In the genomic region with DNA sequence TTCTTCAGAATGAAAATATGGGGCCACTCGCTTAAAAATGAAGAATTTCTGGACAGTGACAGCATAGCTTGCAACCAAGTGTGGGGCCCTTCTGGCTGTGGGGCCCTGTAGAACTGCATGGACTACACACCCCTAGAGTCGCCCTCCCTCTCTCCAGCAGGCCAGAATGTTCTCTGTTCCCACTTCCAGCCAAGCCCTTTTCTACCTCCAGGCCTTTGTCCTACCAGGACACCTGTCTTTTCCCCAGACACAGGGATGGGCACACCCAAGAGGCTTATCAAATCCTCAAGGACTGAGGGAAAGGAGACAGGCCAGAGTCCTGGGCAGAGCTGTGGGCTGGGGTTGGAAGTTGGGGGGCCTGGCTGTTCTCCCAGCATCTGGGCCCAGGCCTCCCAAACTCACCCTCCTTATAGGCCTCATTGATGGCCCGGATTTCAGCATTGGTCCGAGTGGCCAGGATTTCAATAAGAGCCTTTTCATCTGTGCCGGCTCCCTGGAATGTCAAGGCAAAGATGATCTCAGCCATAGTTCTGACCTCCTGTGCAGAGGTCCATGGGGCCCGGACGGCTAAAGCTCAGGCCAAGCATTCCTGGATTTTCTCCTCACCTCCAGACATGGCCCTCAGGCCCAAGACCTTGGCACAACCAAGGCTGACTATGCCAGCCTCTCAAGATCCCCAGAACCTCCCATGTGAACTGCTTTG, we compare ENCODE assay signal across 19 cellular contexts. TPM values are rescaled to one million over a fixed set of nuclear protein-coding genes. Genes with fewer than 3 reads are reported as not detected.
DNase-seq lines count a peak whose midpoint lies in the region; ATAC-seq and TF ChIP-seq lines count a peak whose summit lies in the region.
"Had no signal": no experiment of that assay in that cellular context is flagged by ENCODE, and none has a peak within 500 bp of the region (broad histone marks: within the 10 kb centered on the region; RNA-seq: fewer than 3 reads in every experiment).

No MANE protein-coding gene starts in this region.

- H3K36me3 ChIP-seq in CD4-positive, CD25-positive, alpha-beta regulatory T cell (ENCODE audit: control insufficient read depth, insufficient read depth, low read length) = peaks cover 93% of the 10 kb centered on the region
- peaks cover 86% of the 10 kb centered on the region for H3K36me3 ChIP-seq in CD4-positive, alpha-beta memory T cell (ENCODE audit: insufficient read depth, low read length)
- H3K36me3 ChIP-seq in naive thymus-derived CD4-positive, alpha-beta T cell (ENCODE audit: control insufficient read depth in 2 of 3, insufficient read depth in 3 of 3, low read length in 3 of 3) = peaks cover 49 to 81% (median 66%) of the 10 kb centered on the region in 3 experiments

- no peak for TF ChIP-seq POLR2A in erythroblast (IDR thresholded peaks at IDR 0.05; ENCODE audit: low read length)

- no peak for DNase-seq in CD4-positive, CD25-positive, alpha-beta regulatory T cell
- DNase-seq in CD4-positive, alpha-beta memory T cell = no peak
- no peak for DNase-seq in activated naive CD8-positive, alpha-beta T cell treated with anti-CD3 and anti-CD28 coated beads, Interleukin-2, amount 10 ng/mL, durations not matched to agents 7 days and 5 days
- no peak for DNase-seq in naive thymus-derived CD4-positive, alpha-beta T cell
- DNase-seq in GF-D8 (lab: John Stamatoyannopoulos, UW) (no peak), erythroblast (lab: John Stamatoyannopoulos, UW) (no peak)
- DNase-seq in activated CD4-positive, alpha-beta memory T cell treated with anti-CD3 and anti-CD28 coated beads, Interleukin-2, amount 10 ng/mL, durations not matched to agents 7 days and 5 days = no peak
- DNase-seq: activated gamma-delta T cell; COR-L47; effector CD4-positive, alpha-beta T cell; foreskin melanocyte; OCI-M1; psoas muscle; Right ventricle myocardium superior had no signal

- POLR2A ChIA-PET in CD4-positive, alpha-beta memory T cell (lab: Charles Lee; ENCODE audit: partially characterized antibody) = interaction anchor here (0.6 to 4.1 kb wide), 2 partner anchors 28 to 39 kb away, joined by 3 to 28 read pairs; partner anchors contain the start of gene TNIP1
- POLR2A ChIA-PET in activated naive CD8-positive, alpha-beta T cell treated with anti-CD3 and anti-CD28 coated beads, Interleukin-2, amount 10 ng/mL, durations not matched to agents 7 days and 5 days (lab: Charles Lee) = no interaction called here
- POLR2A ChIA-PET in naive thymus-derived CD4-positive, alpha-beta T cell (lab: Charles Lee) = no interaction called here
- POLR2A ChIA-PET in activated CD4-positive, alpha-beta memory T cell treated with anti-CD3 and anti-CD28 coated beads, Interleukin-2, amount 10 ng/mL, durations not matched to agents 7 days and 5 days (lab: Charles Lee) = no interaction called here

- H3K36me3 Mint-ChIP-seq in CD4-positive, CD25-positive, alpha-beta regulatory T cell = peaks cover 42% of the 10 kb centered on the region
- H3K36me3 Mint-ChIP-seq in CD4-positive, alpha-beta memory T cell = peaks cover 54 to 85% of the 10 kb centered on the region in 2 donors
- H3K36me3 Mint-ChIP-seq in activated naive CD8-positive, alpha-beta T cell treated with anti-CD3 and anti-CD28 coated beads, Interleukin-2, amount 10 ng/mL, durations not matched to agents 7 days and 5 days = peaks cover 32% of the 10 kb centered on the region
- peaks cover 16 to 49% (median 31%) of the 10 kb centered on the region in 5 donors for H3K36me3 Mint-ChIP-seq in naive thymus-derived CD4-positive, alpha-beta T cell
- peaks cover 79% of the 10 kb centered on the region for H3K36me3 Mint-ChIP-seq in activated CD4-positive, alpha-beta memory T cell treated with anti-CD3 and anti-CD28 coated beads, Interleukin-2, amount 10 ng/mL, durations not matched to agents 7 days and 5 days (ENCODE audit: low read depth)

- no peaks in the 10 kb centered on the region for H3K9me3 ChIP-seq in CD4-positive, CD25-positive, alpha-beta regulatory T cell (ENCODE audit: control insufficient read depth in 2 of 2, low read length in 2 of 2)
- no peaks in the 10 kb centered on the region for H3K9me3 ChIP-seq in CD4-positive, alpha-beta memory T cell (ENCODE audit: control insufficient read depth in 1 of 2, low read length in 2 of 2)
- no peaks in the 10 kb centered on the region for H3K9me3 ChIP-seq in naive thymus-derived CD4-positive, alpha-beta T cell (ENCODE audit: control insufficient read depth in 2 of 3, low read length in 3 of 3)
- H3K9me3 ChIP-seq: psoas muscle, tibial nerve had no signal

- CTCF ChIA-PET in CD4-positive, alpha-beta memory T cell (lab: Charles Lee; ENCODE audit: partially characterized antibody) = interaction anchor here (4.3 to 50.2 kb wide), 6 partner anchors 6 to 120 kb away, joined by 37 to 2066 read pairs (median 69); partner anchors contain the start of gene ANXA6
- CTCF ChIA-PET in naive thymus-derived CD4-positive, alpha-beta T cell (lab: Charles Lee) = interaction anchor here (7.8 to 13.8 kb wide), 2 partner anchors 45 to 48 kb away, joined by 100 to 403 read pairs; no protein-coding TSS in a partner anchor
- CTCF ChIA-PET in activated CD4-positive, alpha-beta memory T cell treated with anti-CD3 and anti-CD28 coated beads, Interleukin-2, amount 10 ng/mL, durations not matched to agents 7 days and 5 days (lab: Charles Lee) = interaction anchor here (6.6 to 8.1 kb wide), 2 partner anchors 47 to 69 kb away, joined by 107 to 173 read pairs; no protein-coding TSS in a partner anchor

- H3K27ac Mint-ChIP-seq in CD4-positive, CD25-positive, alpha-beta regulatory T cell = peak overlapping the region; percentile 56 to 81 (median 80)
- H3K27ac Mint-ChIP-seq in CD4-positive, alpha-beta memory T cell = peak overlapping the region; percentile 27 to 77 (median 60)
- peak overlapping the region; percentile 39 for H3K27ac Mint-ChIP-seq in activated naive CD8-positive, alpha-beta T cell treated with anti-CD3 and anti-CD28 coated beads, Interleukin-2, amount 10 ng/mL, durations not matched to agents 7 days and 5 days
- H3K27ac Mint-ChIP-seq in naive thymus-derived CD4-positive, alpha-beta T cell = peak overlapping the region in 7 of 9 donors; percentile 1 to 84 (median 75)
- no peak overlapping the region for H3K27ac Mint-ChIP-seq in activated CD4-positive, alpha-beta memory T cell treated with anti-CD3 and anti-CD28 coated beads, Interleukin-2, amount 10 ng/mL, durations not matched to agents 7 days and 5 days
- H3K27ac Mint-ChIP-seq: GM23338 had no signal

- no peaks in the 10 kb centered on the region for H3K27me3 ChIP-seq in CD4-positive, CD25-positive, alpha-beta regulatory T cell (ENCODE audit: control insufficient read depth, insufficient read depth, low read length)
- H3K27me3 ChIP-seq in CD4-positive, alpha-beta memory T cell (ENCODE audit: insufficient read depth, low read length) = no peaks in the 10 kb centered on the region
- no peaks in the 10 kb centered on the region for H3K27me3 ChIP-seq in naive thymus-derived CD4-positive, alpha-beta T cell (ENCODE audit: control insufficient read depth in 2 of 2, insufficient read depth in 2 of 2, low read length in 2 of 2)
- H3K27me3 ChIP-seq: hepatocyte, tibial nerve had no signal

- no peak overlapping the region for H3K27ac ChIP-seq in CD4-positive, CD25-positive, alpha-beta regulatory T cell (ENCODE audit: insufficient read depth, low read length, poor library complexity, severe bottlenecking)
- no peak overlapping the region for H3K27ac ChIP-seq in CD4-positive, alpha-beta memory T cell (ENCODE audit: low read depth, low read length)
- H3K27ac ChIP-seq in naive thymus-derived CD4-positive, alpha-beta T cell (ENCODE audit: low read depth, low read length) = no peak overlapping the region
- H3K27ac ChIP-seq: hepatocyte, psoas muscle had no signal

- intact Hi-C loops in CD4-positive, alpha-beta memory T cell (cut with micrococcal nuclease) = loop anchor here (5.0 kb wide), 1 partner anchor 272 kb away; the partner anchor contains the start of gene IRGM
- intact Hi-C loops in naive thymus-derived CD4-positive, alpha-beta T cell (cut with micrococcal nuclease) = loop anchor here in 1 of 2 donors (5.0 kb wide), 1 partner anchor 317 kb away; no protein-coding TSS in a partner anchor

- peaks cover 5 to 10% (median 9%) of the 10 kb centered on the region in 4 donors for H3K4me1 Mint-ChIP-seq in CD4-positive, CD25-positive, alpha-beta regulatory T cell
- H3K4me1 Mint-ChIP-seq in CD4-positive, alpha-beta memory T cell = peaks cover 0 to 13% (median 9%) of the 10 kb centered on the region in 4 donors
- H3K4me1 Mint-ChIP-seq in activated naive CD8-positive, alpha-beta T cell treated with anti-CD3 and anti-CD28 coated beads, Interleukin-2, amount 10 ng/mL, durations not matched to agents 7 days and 5 days = peaks cover 12% of the 10 kb centered on the region
- peaks cover 7 to 23% (median 13%) of the 10 kb centered on the region in 7 donors for H3K4me1 Mint-ChIP-seq in naive thymus-derived CD4-positive, alpha-beta T cell
- H3K4me1 Mint-ChIP-seq in activated CD4-positive, alpha-beta memory T cell treated with anti-CD3 and anti-CD28 coated beads, Interleukin-2, amount 10 ng/mL, durations not matched to agents 7 days and 5 days = peaks cover under 1% of the 10 kb centered on the region

- ATAC-seq in CD4-positive, CD25-positive, alpha-beta regulatory T cell (ENCODE audit: low read depth in 2 of 2) = no peak
- ATAC-seq in activated naive CD8-positive, alpha-beta T cell treated with anti-CD3 and anti-CD28 coated beads, Interleukin-2, amount 10 ng/mL, durations not matched to agents 7 days and 5 days (ENCODE audit: low read depth) = no peak
- no peak for ATAC-seq in naive thymus-derived CD4-positive, alpha-beta T cell
- ATAC-seq: activated CD4-positive, CD25-positive, alpha-beta regulatory T cell treated with anti-CD3 and anti-CD28 coated beads, Interleukin-2, amount 50 U/mL, for 24 hours; GM23338; psoas muscle had no signal

- H3K4me1 ChIP-seq in CD4-positive, CD25-positive, alpha-beta regulatory T cell (ENCODE audit: control insufficient read depth, insufficient read depth, low read length, poor library complexity, severe bottlenecking) = peaks cover 3% of the 10 kb centered on the region
- H3K4me1 ChIP-seq in CD4-positive, alpha-beta memory T cell (ENCODE audit: insufficient read depth, low read length) = peaks cover 11% of the 10 kb centered on the region
- no peaks in the 10 kb centered on the region for H3K4me1 ChIP-seq in naive thymus-derived CD4-positive, alpha-beta T cell (ENCODE audit: control insufficient read depth in 2 of 2, insufficient read depth in 2 of 2, low read length in 2 of 2)

- H3K4me3 ChIP-seq in CD4-positive, CD25-positive, alpha-beta regulatory T cell (ENCODE audit: low read depth, low read length) = no peak overlapping the region
- H3K4me3 ChIP-seq in CD4-positive, alpha-beta memory T cell (ENCODE audit: low read length in 2 of 2) = no peak overlapping the region
- H3K4me3 ChIP-seq in naive thymus-derived CD4-positive, alpha-beta T cell (ENCODE audit: low read length) = no peak overlapping the region
- H3K4me3 ChIP-seq: GM23338, hepatocyte, lung, psoas muscle, tibial nerve had no signal

- no peaks in the 10 kb centered on the region for H3K27me3 Mint-ChIP-seq in CD4-positive, CD25-positive, alpha-beta regulatory T cell
- H3K27me3 Mint-ChIP-seq in CD4-positive, alpha-beta memory T cell = no peaks in the 10 kb centered on the region
- H3K27me3 Mint-ChIP-seq in activated naive CD8-positive, alpha-beta T cell treated with anti-CD3 and anti-CD28 coated beads, Interleukin-2, amount 10 ng/mL, durations not matched to agents 7 days and 5 days = no peaks in the 10 kb centered on the region
- no peaks in the 10 kb centered on the region for H3K27me3 Mint-ChIP-seq in naive thymus-derived CD4-positive, alpha-beta T cell
- H3K27me3 Mint-ChIP-seq in activated CD4-positive, alpha-beta memory T cell treated with anti-CD3 and anti-CD28 coated beads, Interleukin-2, amount 10 ng/mL, durations not matched to agents 7 days and 5 days = no peaks in the 10 kb centered on the region

- no peaks in the 10 kb centered on the region for H3K9me3 Mint-ChIP-seq in CD4-positive, CD25-positive, alpha-beta regulatory T cell
- no peaks in the 10 kb centered on the region for H3K9me3 Mint-ChIP-seq in CD4-positive, alpha-beta memory T cell
- no peaks in the 10 kb centered on the region for H3K9me3 Mint-ChIP-seq in activated naive CD8-positive, alpha-beta T cell treated with anti-CD3 and anti-CD28 coated beads, Interleukin-2, amount 10 ng/mL, durations not matched to agents 7 days and 5 days
- peaks cover 0 to 1% (median 0%) of the 10 kb centered on the region in 11 donors for H3K9me3 Mint-ChIP-seq in naive thymus-derived CD4-positive, alpha-beta T cell
- H3K9me3 Mint-ChIP-seq in activated CD4-positive, alpha-beta memory T cell treated with anti-CD3 and anti-CD28 coated beads, Interleukin-2, amount 10 ng/mL, durations not matched to agents 7 days and 5 days = no peaks in the 10 kb centered on the region
- H3K9me3 Mint-ChIP-seq: GM23338 had no signal

- no peak overlapping the region for H3K4me3 Mint-ChIP-seq in CD4-positive, CD25-positive, alpha-beta regulatory T cell
- H3K4me3 Mint-ChIP-seq in CD4-positive, alpha-beta memory T cell = no peak overlapping the region
- H3K4me3 Mint-ChIP-seq in activated naive CD8-positive, alpha-beta T cell treated with anti-CD3 and anti-CD28 coated beads, Interleukin-2, amount 10 ng/mL, durations not matched to agents 7 days and 5 days = no peak overlapping the region
- H3K4me3 Mint-ChIP-seq in naive thymus-derived CD4-positive, alpha-beta T cell = no peak overlapping the region
- no peak overlapping the region for H3K4me3 Mint-ChIP-seq in activated CD4-positive, alpha-beta memory T cell treated with anti-CD3 and anti-CD28 coated beads, Interleukin-2, amount 10 ng/mL, durations not matched to agents 7 days and 5 days
- H3K4me3 Mint-ChIP-seq: GM23338 had no signal

RNA-seq across cellular contexts. Expression of gene TNIP1, which starts 38.2 kb away (rescaled TPM):
- total RNA-seq in CD4-positive, CD25-positive, alpha-beta regulatory T cell = 259 TPM
- 10 to 100 TPM; 46.9 to 71.5 (median 59.8) TPM for polyA plus RNA-seq in CD4-positive, CD25-positive, alpha-beta regulatory T cell
- total RNA-seq in CD4-positive, alpha-beta memory T cell = 100 to 1,000 TPM; 227 to 233 TPM
- 10 to 100 TPM; 31.5 to 70.2 TPM for polyA plus RNA-seq in CD4-positive, alpha-beta memory T cell
- total RNA-seq in activated naive CD8-positive, alpha-beta T cell treated with anti-CD3 and anti-CD28 coated beads, Interleukin-2, amount 10 ng/mL, durations not matched to agents 7 days and 5 days = 100 to 1,000 TPM; 172 to 176 TPM
- 100 to 1,000 TPM; 124 to 234 (median 131) TPM for total RNA-seq in naive thymus-derived CD4-positive, alpha-beta T cell
- 10 to 100 TPM; 28.9 to 45.2 TPM for polyA plus RNA-seq in naive thymus-derived CD4-positive, alpha-beta T cell
- total RNA-seq in activated CD4-positive, alpha-beta memory T cell treated with anti-CD3 and anti-CD28 coated beads, Interleukin-2, amount 10 ng/mL, durations not matched to agents 7 days and 5 days = 100 to 1,000 TPM; 188 to 201 TPM

RNA-seq across cellular contexts. Expression of gene ANXA6, which starts 38.5 kb away (rescaled TPM):
- total RNA-seq in CD4-positive, CD25-positive, alpha-beta regulatory T cell = 364 TPM
- polyA plus RNA-seq in CD4-positive, CD25-positive, alpha-beta regulatory T cell = 100 to 1,000 TPM; 171 to 329 (median 244) TPM
- total RNA-seq in CD4-positive, alpha-beta memory T cell = 100 to 1,000 TPM; 318 to 342 TPM
- 100 to 1,000 TPM; 229 to 330 TPM for polyA plus RNA-seq in CD4-positive, alpha-beta memory T cell
- 100 to 1,000 TPM; 518 to 538 TPM for total RNA-seq in activated naive CD8-positive, alpha-beta T cell treated with anti-CD3 and anti-CD28 coated beads, Interleukin-2, amount 10 ng/mL, durations not matched to agents 7 days and 5 days
- total RNA-seq in naive thymus-derived CD4-positive, alpha-beta T cell = 100 to 1,000 TPM; 212 to 512 (median 272) TPM
- polyA plus RNA-seq in naive thymus-derived CD4-positive, alpha-beta T cell = 100 to 1,000 TPM; 272 to 295 TPM
- total RNA-seq in activated CD4-positive, alpha-beta memory T cell treated with anti-CD3 and anti-CD28 coated beads, Interleukin-2, amount 10 ng/mL, durations not matched to agents 7 days and 5 days = 100 to 1,000 TPM; 603 to 606 TPM
